ENCODE assay signal across 9 cellular contexts in the genomic region with DNA sequence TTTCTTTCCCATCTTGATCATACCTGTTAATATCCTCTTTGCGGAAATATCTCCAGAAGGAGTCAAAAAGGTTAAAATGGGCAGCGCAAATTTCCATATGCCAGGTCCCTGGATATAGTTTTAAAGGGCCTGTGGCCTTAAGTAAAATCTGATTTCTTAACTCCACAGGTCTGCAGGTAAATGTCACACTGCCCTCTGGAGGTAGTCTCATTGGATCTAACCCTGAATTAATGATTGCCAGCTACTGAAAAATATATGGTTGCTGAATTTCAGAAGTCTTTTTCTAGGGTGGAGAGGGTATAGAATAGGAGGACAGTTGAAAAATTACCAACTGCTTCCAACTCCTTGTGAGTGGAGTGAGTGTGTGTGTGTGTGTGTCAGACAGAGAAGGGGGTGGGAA. TPM values are rescaled to one million over a fixed set of nuclear protein-coding genes. Genes with fewer than 3 reads are reported as not detected.
DNase-seq lines count a peak whose midpoint lies in the region; ATAC-seq and TF ChIP-seq lines count a peak whose summit lies in the region.
"Had no signal": no experiment of that assay in that cellular context is flagged by ENCODE, and none has a peak within 500 bp of the region (broad histone marks: within the 10 kb centered on the region; RNA-seq: fewer than 3 reads in every experiment).

No MANE protein-coding gene starts in this region.

- peak; percentile 34 for TF ChIP-seq CTCF in RWPE2 (IDR thresholded peaks at IDR 0.05; ENCODE audit: poor library complexity, severe bottlenecking)
- peak; percentile 27 for TF ChIP-seq CTCF in fibroblast of villous mesenchyme (IDR thresholded peaks at IDR 0.05; ENCODE audit: insufficient read depth, low read depth, low read length)
- TF ChIP-seq CTCF in upper lobe of right lung (IDR thresholded peaks at IDR 0.05): no peak

- H3K36me3 ChIP-seq in RWPE2 (ENCODE audit: low read depth) (no peaks in the 10 kb centered on the region), upper lobe of right lung (no peaks in the 10 kb centered on the region)

- H3K27ac ChIP-seq in RWPE2 (ENCODE audit: poor library complexity, severe bottlenecking) (peak overlapping the region; percentile 69), upper lobe of right lung (peak overlapping the region; percentile 26)

- H3K4me3 ChIP-seq in RWPE2 (ENCODE audit: severe bottlenecking): no peak overlapping the region
- no peak overlapping the region for H3K4me3 ChIP-seq in fibroblast of villous mesenchyme (ENCODE audit: low read depth, low read length)
- no peak overlapping the region for H3K4me3 ChIP-seq in upper lobe of right lung

- intact Hi-C loops in upper lobe of right lung (cut with DNase I): no loop called here

- peak; percentile 38 for DNase-seq in NCI-H748 (lab: John Stamatoyannopoulos, UW; ENCODE audit: unreplicated experiment)
- DNase-seq in NCI-H748 treated with DMSO at 0.1 percent for 48 hours (lab: John Stamatoyannopoulos, UW): no peak
- no peak for DNase-seq in RWPE2 (ENCODE audit: low spot score)
- DNase-seq in fibroblast of villous mesenchyme (ENCODE audit: low read depth): peak; percentile 21
- DNase-seq in upper lobe of right lung: no peak
- no peak for DNase-seq in NCI-H1436 treated with DMSO at 0.1 percent for 48 hours (lab: John Stamatoyannopoulos, UW)
- no peak for DNase-seq in activated T-cell treated with anti-CD3 and anti-CD28 coated beads, Interleukin-2, amount 50 U/mL, for 48 hours
- DNase-seq: left ventricle myocardium superior had no signal

- H3K9me3 ChIP-seq in RWPE2 (ENCODE audit: severe bottlenecking) (peaks cover 10% of the 10 kb centered on the region), upper lobe of right lung (peaks cover 12% of the 10 kb centered on the region)

- ATAC-seq in RWPE2 (ENCODE audit: low read depth) (no peak), upper lobe of right lung (no peak), GM18867 (IDR thresholded peaks at IDR 0.05; ENCODE audit: unreplicated experiment) (no peak)

- no peaks in the 10 kb centered on the region for H3K27me3 ChIP-seq in RWPE2 (ENCODE audit: insufficient read depth, poor library complexity, severe bottlenecking)
- no peaks in the 10 kb centered on the region for H3K27me3 ChIP-seq in upper lobe of right lung

- peaks cover 9% of the 10 kb centered on the region for H3K4me1 ChIP-seq in RWPE2 (ENCODE audit: insufficient read depth, poor library complexity, severe bottlenecking)
- H3K4me1 ChIP-seq in upper lobe of right lung: no peaks in the 10 kb centered on the region

RNA-seq across cellular contexts. Expression of a gene that starts 8.5 kb away (rescaled TPM):
- total RNA-seq in fibroblast of villous mesenchyme (15.1 and 25.4 TPM in 2 replicates), upper lobe of right lung (24.0 TPM)

Comparison
In these comparisons a context has a peak if more than half of its experiments do, and no peak if none do; other contexts are left out.
1. DNase-seq: peak in NCI-H748 (single experiment) and fibroblast of villous mesenchyme (single experiment); none in NCI-H748 treated with DMSO at 0.1 percent for 48 hours (single experiment), RWPE2 (single experiment), upper lobe of right lung (single experiment), NCI-H1436 treated with DMSO at 0.1 percent for 48 hours (single experiment) and activated T-cell treated with anti-CD3 and anti-CD28 coated beads, Interleukin-2, amount 50 U/mL, for 48 hours (0 of 2).